In genomic region chr7:144454-144826, GRCh38 we compare ENCODE assay signal across 13 cellular contexts.
"Had no signal": no experiment of that assay in that cellular context is flagged by ENCODE, and none has a peak within 500 bp of the region (broad histone marks: within the 10 kb centered on the region; RNA-seq: fewer than 3 reads in every experiment).

No MANE protein-coding gene starts in this region.

- H3K27ac ChIP-seq: brain microvascular endothelial cell, right atrium auricular region, uterus had no signal

- H3K36me3 ChIP-seq: brain microvascular endothelial cell, right atrium auricular region, uterus had no signal

- DNase-seq: activated CD4-positive, alpha-beta T cell treated with anti-CD3 and anti-CD28 coated beads, Interleukin-2, amount 50 U/mL, for 48 hours; activated CD4-positive, CD25-positive, alpha-beta regulatory T cell treated with anti-CD3 and anti-CD28 coated beads, Interleukin-2, amount 50 U/mL, for 72 hours; activated naive CD4-positive, alpha-beta T cell treated with anti-CD3 and anti-CD28 coated beads for 36 hours; activated T-cell treated with anti-CD3 and anti-CD28 coated beads, Interleukin-2, amount 50 U/mL, for 48 hours; brain microvascular endothelial cell; endodermal cell; erythroblast; hippocampal formation; small intestine; stimulated activated naive CD4-positive, alpha-beta T cell had no signal

- H3K4me3 Mint-ChIP-seq: activated naive CD4-positive, alpha-beta T cell treated with anti-CD3 and anti-CD28 coated beads for 36 hours; endodermal cell; mesothelial cell of epicardium had no signal

- H3K4me3 ChIP-seq: right atrium auricular region, uterus had no signal

- H3K9me3 Mint-ChIP-seq: activated naive CD4-positive, alpha-beta T cell treated with anti-CD3 and anti-CD28 coated beads for 36 hours; endodermal cell; mesothelial cell of epicardium had no signal

- H3K9me3 ChIP-seq: right atrium auricular region, uterus had no signal

- H3K4me1 ChIP-seq: uterus had no signal

- H3K27ac Mint-ChIP-seq: activated naive CD4-positive, alpha-beta T cell treated with anti-CD3 and anti-CD28 coated beads for 36 hours; endodermal cell; mesothelial cell of epicardium had no signal

- H3K27me3 ChIP-seq: brain microvascular endothelial cell, right atrium auricular region, uterus had no signal
